8 cellular contexts compared by ENCODE assay signal in genomic region chr12:114668151-114668891, GRCh38. TPM values are rescaled to one million over a fixed set of nuclear protein-coding genes. Genes with fewer than 3 reads are reported as not detected.
DNase-seq lines count a peak whose midpoint lies in the region; ATAC-seq, FAIRE-seq and TF ChIP-seq lines count a peak whose summit lies in the region.

No MANE protein-coding gene starts in this region.

- peaks cover 13 to 80% (median 63%) of the 10 kb centered on the region in 11 experiments; a peak in 20 of 22 replicates for H4K20me1 ChIP-seq in BLaER1 treated with 17β-estradiol and CSF1 and Interleukin-3, amounts not matched to agents 10 nM and 100 nM
- peaks cover 10 to 11% of the 10 kb centered on the region in 2 experiments for H4K20me1 ChIP-seq in H1 (replicated peaks in 1 of 2; ENCODE audit: control insufficient read depth in 1 of 2, insufficient read depth in 2 of 2, low read length in 2 of 2)

- 0% methylated on average over 13 of the region's 46 CpGs; no CpG with 5 or more reads in 1 of the 2 experiments for WGBS in H1 (ENCODE audit: extremely low coverage in 1 of 2, insufficient coverage in 1 of 2, insufficient read length in 1 of 2, insufficient replicate concordance in 2 of 2, low coverage in 1 of 2, low lambda C conversion rate in 2 of 2, missing lambda C conversion rate in 1 of 2), 2 experiments
- WGBS in lung, 2 donors: 1 to 2% methylated on average over 38 to 46 of the region's 46 CpGs
- 0 to 1% methylated on average over 40 to 43 of the region's 46 CpGs for WGBS in thyroid gland, 2 donors

- no peak overlapping the region for H3K18ac ChIP-seq in H1 (ENCODE audit: extremely low read depth, low read length)

- peak; percentile 50 to 79 (median 54) for TF ChIP-seq CTCF in H1 (IDR thresholded peaks at IDR 0.05; ENCODE audit: control extremely low read depth in 1 of 3, insufficient read depth in 1 of 3, low read depth in 1 of 3, low read length in 3 of 3)
- peak; percentile 60 for TF ChIP-seq CTCF in lung (IDR thresholded peaks at IDR 0.05; ENCODE audit: control extremely low read depth, extremely low read depth)
- TF ChIP-seq CTCF in thyroid gland (IDR thresholded peaks at IDR 0.05): peak in 5 of 6 experiments; percentile 15 to 85 (median 65)

- no peak overlapping the region for H4K91ac ChIP-seq in H1 (replicated peaks; ENCODE audit: insufficient read length, low read length)

- 0 out of 2 replicates have a peak overlapping the region, but pooled peaks have one; percentile 80 for H2BK12ac ChIP-seq in H1 (ENCODE audit: low read depth, low read length)

- no peak overlapping the region for H3K56ac ChIP-seq in H1 (replicated peaks; ENCODE audit: insufficient read length, low read depth, low read length)

- H3K23ac ChIP-seq in H1 (ENCODE audit: insufficient read length): no peak overlapping the region

- H2BK120ac ChIP-seq in H1 (replicated peaks; ENCODE audit: low read depth, low read length): no peak overlapping the region

- TF ChIP-seq EP300 in H1 (IDR thresholded peaks at IDR 0.05; ENCODE audit: borderline replicate concordance in 1 of 2, low read depth in 2 of 2, low read length in 2 of 2): no peak

- peak overlapping the region in 5 of 10 experiments; percentile 2 to 49 (median 42); a peak in 6 of 20 replicates for H3K4me3 ChIP-seq in BLaER1 treated with 17β-estradiol and CSF1 and Interleukin-3, amounts not matched to agents 10 nM and 100 nM
- H3K4me3 ChIP-seq in H1 (ENCODE audit: extremely low read depth in 1 of 4, insufficient read depth in 2 of 4, low read depth in 3 of 4, low read length in 4 of 4) (peak overlapping the region in 3 of 4 experiments; percentile 27 to 54 (median 36); a peak in 5 of 8 replicates), lung (no peak overlapping the region), thyroid gland (replicated peaks in 1 of 3) (peak overlapping the region in 2 of 3 donors; percentile 34 to 37)

- no peaks in the 10 kb centered on the region; the same call in 1 of the 2 replicates for H3K23me2 ChIP-seq in H1 (ENCODE audit: low read depth, low read length)

- H3K4ac ChIP-seq in H1 (replicated peaks; ENCODE audit: insufficient read length, low read depth, low read length): no peak overlapping the region

- H3K27ac ChIP-seq in BLaER1 treated with 17β-estradiol and CSF1 and Interleukin-3, amounts not matched to agents 10 nM and 100 nM: no peak overlapping the region
- H3K27ac ChIP-seq in H1 (ENCODE audit: low read depth, low read length): no peak overlapping the region
- H3K27ac ChIP-seq in lung (ENCODE audit: low read depth in 1 of 2, low read length in 1 of 2): peak overlapping the region in 1 of 2 donors; percentile 26
- peak overlapping the region; percentile 92 to 99 (median 99) for H3K27ac ChIP-seq in thyroid gland

- peaks cover 0 to 8% (median 0%) of the 10 kb centered on the region in 11 experiments; a peak in 2 of 22 replicates for H3K36me3 ChIP-seq in BLaER1 treated with 17β-estradiol and CSF1 and Interleukin-3, amounts not matched to agents 10 nM and 100 nM
- H3K36me3 ChIP-seq in H1 (ENCODE audit: control insufficient read depth in 2 of 4, insufficient read depth in 4 of 4, low read length in 3 of 4) (no peaks in the 10 kb centered on the region), lung (ENCODE audit: control insufficient read depth in 2 of 2, insufficient read depth in 2 of 2, low read length in 2 of 2) (peaks cover 0 to 2% of the 10 kb centered on the region in 2 donors), thyroid gland (peaks cover 0 to 8% of the 10 kb centered on the region in 2 donors)

- H3K4me2 ChIP-seq in BLaER1 treated with 17β-estradiol and CSF1 and Interleukin-3, amounts not matched to agents 10 nM and 100 nM: peak overlapping the region; percentile 41 to 89 (median 61)
- H3K4me2 ChIP-seq in H1 (ENCODE audit: insufficient read depth in 1 of 2, low read depth in 2 of 2, low read length in 2 of 2): peak overlapping the region; percentile 56 to 71

- no peak overlapping the region for H2AFZ ChIP-seq in H1 (ENCODE audit: low read length)

- H3K9ac ChIP-seq in BLaER1 treated with 17β-estradiol and CSF1 and Interleukin-3, amounts not matched to agents 10 nM and 100 nM: no peak overlapping the region
- no peak overlapping the region for H3K9ac ChIP-seq in H1 (replicated peaks in 1 of 4; ENCODE audit: extremely low read depth in 1 of 4, low read depth in 3 of 4, low read length in 3 of 4)

- no peak overlapping the region for H2BK5ac ChIP-seq in H1 (ENCODE audit: low read depth, low read length)

- H3K79me2 ChIP-seq in H1 (ENCODE audit: control insufficient read depth in 1 of 2, insufficient read depth in 2 of 2, low read length in 2 of 2): no peaks in the 10 kb centered on the region

- H2BK20ac ChIP-seq in H1 (ENCODE audit: low read length): no peak overlapping the region

- POLR2A ChIA-PET in H1 (lab: Charles Lee; ENCODE audit: partially characterized antibody): interaction anchor here (0.5 to 5.9 kb wide), 2 partner anchors 15 to 988 kb away, joined by 3 to 45 read pairs; partner anchors contain the start of gene TBX3

- no peak overlapping the region for H3K14ac ChIP-seq in H1 (ENCODE audit: insufficient read length)

- peaks cover 99 to 100% (median 100%) of the 10 kb centered on the region in 11 experiments for H3K27me3 ChIP-seq in BLaER1 treated with 17β-estradiol and CSF1 and Interleukin-3, amounts not matched to agents 10 nM and 100 nM
- peaks cover 71 to 91% (median 88%) of the 10 kb centered on the region in 4 experiments for H3K27me3 ChIP-seq in H1 (replicated peaks in 1 of 4; ENCODE audit: control insufficient read depth in 3 of 4, extremely low read depth in 1 of 4, insufficient read depth in 3 of 4, low read length in 3 of 4)
- H3K27me3 ChIP-seq in lung (ENCODE audit: control insufficient read depth, insufficient read depth): peaks cover 8% of the 10 kb centered on the region
- no peaks in the 10 kb centered on the region for H3K27me3 ChIP-seq in thyroid gland

- peaks cover 18 to 43% (median 30%) of the 10 kb centered on the region in 10 experiments for H3K4me1 ChIP-seq in BLaER1 treated with 17β-estradiol and CSF1 and Interleukin-3, amounts not matched to agents 10 nM and 100 nM
- H3K4me1 ChIP-seq in H1 (replicated peaks in 1 of 4; ENCODE audit: control insufficient read depth in 3 of 4, insufficient read depth in 4 of 4, low read length in 3 of 4) (peaks cover 0 to 38% (median 20%) of the 10 kb centered on the region in 4 experiments; a peak in 6 of 7 replicates), lung (ENCODE audit: control insufficient read depth in 2 of 2, insufficient read depth in 2 of 2, low read length in 2 of 2) (no peaks in the 10 kb centered on the region), thyroid gland (peaks cover 9 to 14% of the 10 kb centered on the region in 2 donors)

- H4K8ac ChIP-seq in H1 (ENCODE audit: extremely low read depth, insufficient read depth, low read length): no peak overlapping the region

- DNase-seq in H54 (ENCODE audit: insufficient read length, low spot score): peak; percentile 93
- peak; percentile 58 for DNase-seq in NOMO-1 treated with dmso at 0.1 percent for 144 hours (lab: John Stamatoyannopoulos, UW; ENCODE audit: unreplicated experiment)
- peak; percentile 70 to 82 for DNase-seq in H1 (ENCODE audit: low read depth in 1 of 2, low spot score in 2 of 2)
- DNase-seq in lung (ENCODE audit: low spot score): peak; percentile 66
- peak; percentile 92 to 93 for DNase-seq in thyroid gland
- no peak for DNase-seq in OCI-M1 (lab: John Stamatoyannopoulos, UW)
- DNase-seq in activated CD8-positive, alpha-beta memory T cell treated with anti-CD3 and anti-CD28 coated beads for 24 hours: no peak

- no peak overlapping the region for H2AK5ac ChIP-seq in H1 (ENCODE audit: low read depth, low read length)

- H3K9me3 ChIP-seq in BLaER1 treated with 17β-estradiol and CSF1 and Interleukin-3, amounts not matched to agents 10 nM and 100 nM (replicated peaks in 1 of 11): no peaks in the 10 kb centered on the region; a peak in 1 of 22 replicates
- no peaks in the 10 kb centered on the region for H3K9me3 ChIP-seq in H1 (ENCODE audit: insufficient read depth in 2 of 2, low read depth in 1 of 2, low read length in 1 of 2)
- peaks cover 0 to 3% of the 10 kb centered on the region in 2 donors for H3K9me3 ChIP-seq in lung (ENCODE audit: control insufficient read depth in 2 of 2, insufficient read depth in 1 of 2, low read length in 1 of 2)
- no peaks in the 10 kb centered on the region for H3K9me3 ChIP-seq in thyroid gland

- FAIRE-seq in H54 (lab: Jason Lieb, UNC) (peak; percentile 77), H1 (lab: Jason Lieb, UNC) (no peak)

- peak; percentile 56 for ATAC-seq in lung (ENCODE audit: insufficient read depth, low FRiP score)

- CTCF ChIA-PET in H1 (lab: Charles Lee; ENCODE audit: partially characterized antibody): interaction anchor here (0.6 to 2.5 kb wide), 18 partner anchors 11 to 1177 kb away, joined by 3 to 8 read pairs (median 3); partner anchors contain the start of gene TBX3

- intact Hi-C loops in thyroid gland (cut with DNase I): loop anchor here (5.0 to 10.0 kb wide), 2 partner anchors 966 to 1084 kb away; no protein-coding TSS in a partner anchor

- no peak overlapping the region for H2BK15ac ChIP-seq in H1 (ENCODE audit: low read length)

- peak; percentile 76 to 79 for TF ChIP-seq RAD21 in H1 (IDR thresholded peaks at IDR 0.05 in 1 of 2, conservative IDR thresholded peaks at IDR 0.05 in 1 of 2; ENCODE audit: low read depth in 2 of 2, low read length in 2 of 2)

- no peak for TF ChIP-seq POLR2A in H54 (IDR thresholded peaks at IDR 0.05; ENCODE audit: low read depth, low read length)
- no peak for TF ChIP-seq POLR2A in H1 (IDR thresholded peaks at IDR 0.05; ENCODE audit: control extremely low read depth in 1 of 2, low read depth in 2 of 2, low read length in 2 of 2)
- TF ChIP-seq POLR2A in thyroid gland (IDR thresholded peaks at IDR 0.05): peak in 1 of 2 donors; percentile 73

- H4K5ac ChIP-seq in H1 (ENCODE audit: insufficient read length, low read depth, low read length): no peak overlapping the region

- H3K79me1 ChIP-seq in H1 (ENCODE audit: low read depth, low read length): no peaks in the 10 kb centered on the region

TF ChIP-seq in H1, 55 proteins besides CTCF, POLR2A, EP300 and RAD21 (continues in another document):
- no peak for TF ChIP-seq POLR2AphosphoS5 (IDR thresholded peaks at IDR 0.05; ENCODE audit: low read depth, low read length)
- no peak for TF ChIP-seq TAF7 (optimal IDR thresholded peaks at IDR 0.05; ENCODE audit: borderline replicate concordance, low read depth, low read length)
- TF ChIP-seq TCF12 (IDR thresholded peaks at IDR 0.05; ENCODE audit: low read depth, low read length): no peak

RNA-seq across cellular contexts. Expression of gene TBX3, which starts 15.7 kb away (rescaled TPM):
- total RNA-seq in H1 (2021; fragmentation: NEBNext Ultra II Directional; extraction: Animal tissue kit (Norgen Biotek cat#: 25700)): 0.29 and 1.0 TPM in 2 replicates
- 0.09 TPM in 2 replicates for polyA plus RNA-seq in H1 (2011; rRNA removed)
- 0.09 TPM for polyA plus RNA-seq in H1 (2011; cell fraction: cytosol; rRNA removed)
- polyA plus RNA-seq in H1 (2011; cell fraction: nucleus; rRNA removed): 0.20 TPM
- 0.12 to 0.38 TPM (median 0.24 TPM) in 4 replicates for polyA plus RNA-seq in H1 (2012, experiment 1 of 2)
- polyA plus RNA-seq in H1 (2012, experiment 2 of 2): 0.18 TPM
- 0.30 TPM for polyA plus RNA-seq in H1 (2013, experiment 1 of 2)
- 0.13 TPM for polyA plus RNA-seq in H1 (2013, experiment 2 of 2)
- polyA minus RNA-seq in H1 (2011; rRNA and poly(A)+ RNA removed): 0.09 TPM in 1 of 2 replicates, not detected in the other
- polyA minus RNA-seq in H1 (2011; cell fraction: cytosol; rRNA and poly(A)+ RNA removed): 0.73 TPM
- polyA minus RNA-seq in H1 (2011; cell fraction: nucleus; rRNA and poly(A)+ RNA removed): 0.50 TPM
- total RNA-seq in lung: 100 to 1,000 TPM in 1 of 2 donors, 10 to 100 TPM in 1; 48.4 to 126 TPM
- polyA plus RNA-seq in lung: 10 to 100 TPM; 19.3 to 30.8 TPM
- total RNA-seq in thyroid gland: 100 to 1,000 TPM; 104 to 258 (median 192) TPM

Comparison
In these comparisons a context has a peak if more than half of its experiments do, and no peak if none do; other contexts are left out.
1. H3K27ac ChIP-seq: peak in thyroid gland (3 of 3); none in BLaER1 treated with 17β-estradiol and CSF1 and Interleukin-3, amounts not matched to agents 10 nM and 100 nM (0 of 11) and H1 (single experiment).
2. DNase-seq: peak in H54 (single experiment), NOMO-1 treated with dmso at 0.1 percent for 144 hours (single experiment), H1 (2 of 2), lung (single experiment) and thyroid gland (2 of 2); none in OCI-M1 (single experiment) and activated CD8-positive, alpha-beta memory T cell treated with anti-CD3 and anti-CD28 coated beads for 24 hours (single experiment).
3. RNA of gene TBX3, which starts 15.7 kb away (total RNA-seq): 104 to 258 TPM in thyroid gland and 48.4 to 126 TPM in lung; 0.29 to 1.0 TPM in H1; every median in the first group is over 10 times any median in the second.
4. Peak in every context shown above with its lines, with median percentiles within 50 percentile points of each other: CTCF ChIP-seq.